Comparison of ENCODE assay signal across 1 cellular context in the genomic region with DNA sequence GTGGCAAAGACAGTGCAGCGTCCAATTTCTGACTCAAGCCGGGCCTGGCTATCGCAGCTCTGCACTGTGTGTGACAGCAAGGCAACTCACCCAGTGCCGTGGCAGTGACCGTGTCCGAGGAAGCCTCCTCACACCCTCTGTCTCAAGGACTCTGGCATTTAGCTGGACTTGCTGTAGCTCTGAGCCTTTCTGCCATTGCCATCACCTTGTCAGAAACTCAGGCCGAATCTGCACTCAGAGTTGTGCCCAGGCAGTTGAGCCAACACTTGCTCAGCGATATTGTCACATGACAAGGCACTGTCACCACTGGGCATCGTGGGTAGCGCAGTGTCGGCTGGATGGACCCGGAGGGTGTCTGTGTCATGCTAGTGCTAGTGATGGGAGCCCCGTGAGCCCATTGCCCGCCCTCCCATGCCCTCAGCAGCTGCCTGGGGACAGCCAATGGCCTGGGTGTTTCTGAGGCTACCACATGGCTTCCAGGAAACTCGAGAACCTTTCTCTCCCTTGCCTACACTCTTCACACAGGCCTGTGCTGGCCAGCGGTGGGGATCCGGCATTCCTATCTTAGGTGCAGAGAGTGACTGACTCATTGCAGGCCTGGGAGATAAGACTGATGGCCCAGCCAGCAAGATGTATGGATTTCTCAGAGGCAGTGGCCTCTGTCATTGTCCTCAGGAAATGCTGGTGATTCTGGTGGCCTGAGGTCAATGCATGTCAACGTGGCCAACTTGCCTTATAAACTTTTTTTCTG.
TF ChIP-seq lines count a peak whose summit lies in the region.

No MANE protein-coding gene starts in this region.

TF ChIP-seq in K562, 482 proteins besides CTCF, POLR2A, EP300 and RAD21 (continued from another document and continues in another):
- TF ChIP-seq, protein P1, sequence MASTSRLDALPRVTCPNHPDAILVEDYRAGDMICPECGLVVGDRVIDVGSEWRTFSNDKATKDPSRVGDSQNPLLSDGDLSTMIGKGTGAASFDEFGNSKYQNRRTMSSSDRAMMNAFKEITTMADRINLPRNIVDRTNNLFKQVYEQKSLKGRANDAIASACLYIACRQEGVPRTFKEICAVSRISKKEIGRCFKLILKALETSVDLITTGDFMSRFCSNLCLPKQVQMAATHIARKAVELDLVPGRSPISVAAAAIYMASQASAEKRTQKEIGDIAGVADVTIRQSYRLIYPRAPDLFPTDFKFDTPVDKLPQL (IDR thresholded peaks at IDR 0.05; ENCODE audit: extremely low read depth, insufficient read length): no peak
- TF ChIP-seq, protein P2, sequence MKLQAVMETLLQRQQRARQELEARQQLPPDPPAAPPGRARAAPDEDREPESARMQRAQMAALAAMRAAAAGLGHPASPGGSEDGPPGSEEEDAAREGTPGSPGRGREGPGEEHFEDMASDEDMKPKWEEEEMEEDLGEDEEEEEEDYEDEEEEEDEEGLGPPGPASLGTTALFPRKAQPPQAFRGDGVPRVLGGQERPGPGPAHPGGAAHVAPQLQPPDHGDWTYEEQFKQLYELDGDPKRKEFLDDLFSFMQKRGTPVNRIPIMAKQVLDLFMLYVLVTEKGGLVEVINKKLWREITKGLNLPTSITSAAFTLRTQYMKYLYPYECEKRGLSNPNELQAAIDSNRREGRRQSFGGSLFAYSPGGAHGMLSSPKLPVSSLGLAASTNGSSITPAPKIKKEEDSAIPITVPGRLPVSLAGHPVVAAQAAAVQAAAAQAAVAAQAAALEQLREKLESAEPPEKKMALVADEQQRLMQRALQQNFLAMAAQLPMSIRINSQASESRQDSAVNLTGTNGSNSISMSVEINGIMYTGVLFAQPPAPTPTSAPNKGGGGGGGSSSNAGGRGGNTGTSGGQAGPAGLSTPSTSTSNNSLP (IDR thresholded peaks at IDR 0.05; ENCODE audit: borderline replicate concordance, low read depth, low read length): 0 out of 2 replicates have a peak, but pooled peaks have one; percentile 67
- TF ChIP-seq GTF2F1 (IDR thresholded peaks at IDR 0.05; ENCODE audit: low read depth, low read length) (no peak), DACH1 (IDR thresholded peaks at IDR 0.05; ENCODE audit: partially characterized antibody) (no peak), PHTF2 (CRISPR knock-in tag; IDR thresholded peaks at IDR 0.05) (no peak), ZNF696 (CRISPR knock-in tag; conservative IDR thresholded peaks at IDR 0.05) (no peak), FOXK2 (conservative IDR thresholded peaks at IDR 0.05 in 1 of 2, IDR thresholded peaks at IDR 0.05 in 1 of 2; ENCODE audit: low read depth in 2 of 2) (no peak), ZFP1 (CRISPR knock-in tag; IDR thresholded peaks at IDR 0.05) (no peak), MCM5 (IDR thresholded peaks at IDR 0.05; ENCODE audit: low read depth) (no peak), ERF (CRISPR knock-in tag; IDR thresholded peaks at IDR 0.05) (peak; percentile 93), SRSF7 (optimal IDR thresholded peaks at IDR 0.05; ENCODE audit: low read depth, low read length) (no peak), ZNF76 (CRISPR knock-in tag; IDR thresholded peaks at IDR 0.05; ENCODE audit: borderline replicate concordance) (peak; percentile 58; the same call in 1 of the 2 replicates), BCOR (IDR thresholded peaks at IDR 0.05) (no peak), NCOA1 (IDR thresholded peaks at IDR 0.05; ENCODE audit: low read depth) (peak; percentile 73; the same call in 1 of the 2 replicates), E2F3 (CRISPR knock-in tag; IDR thresholded peaks at IDR 0.05) (peak; percentile 60; the same call in 1 of the 2 replicates), MCM3 (IDR thresholded peaks at IDR 0.05) (no peak), BMI1 (IDR thresholded peaks at IDR 0.05; ENCODE audit: low read length) (no peak), RUNX1 (IDR thresholded peaks at IDR 0.05; ENCODE audit: low read depth) (0 out of 2 replicates have a peak, but pooled peaks have one; percentile 63), SMAD4 (CRISPR knock-in tag; conservative IDR thresholded peaks at IDR 0.05) (peak; percentile 93), BRCA1 (IDR thresholded peaks at IDR 0.05) (no peak), BRCA1 (CRISPR knock-in tag; IDR thresholded peaks at IDR 0.05) (no peak), HDAC2 (IDR thresholded peaks at IDR 0.05) (peak; percentile 85; the same call in 1 of the 2 replicates), POLR2AphosphoS2 (IDR thresholded peaks at IDR 0.05; ENCODE audit: low read length) (no peak), ZNF146 (CRISPR knock-in tag; IDR thresholded peaks at IDR 0.05; ENCODE audit: unreplicated experiment) (no peak), FOS (IDR thresholded peaks at IDR 0.05; ENCODE audit: extremely low read depth, insufficient read length) (peak; percentile 21), ASH1L (IDR thresholded peaks at IDR 0.05; ENCODE audit: borderline replicate concordance, low read depth, partially characterized antibody) (no peak), ZFP30 (CRISPR knock-in tag; IDR thresholded peaks at IDR 0.05; ENCODE audit: borderline replicate concordance) (no peak), MTA3 (IDR thresholded peaks at IDR 0.05; ENCODE audit: borderline replicate concordance) (peak; percentile 71), TFAM (CRISPR knock-in tag; conservative IDR thresholded peaks at IDR 0.05) (no peak), L3MBTL2 (IDR thresholded peaks at IDR 0.05) (peak; percentile 98), SAFB2 (IDR thresholded peaks at IDR 0.05; ENCODE audit: borderline replicate concordance, low read depth, low read length, severe bottlenecking) (no peak), NFXL1 (CRISPR knock-in tag; IDR thresholded peaks at IDR 0.05) (no peak), TBL1XR1 (IDR thresholded peaks at IDR 0.05; ENCODE audit: low read length in 2 of 2) (peak; percentile 21 to 81; a peak in 1 of 4 replicates), ZNF165 (CRISPR knock-in tag; IDR thresholded peaks at IDR 0.05; ENCODE audit: borderline replicate concordance) (no peak), SPI1 (IDR thresholded peaks at IDR 0.05; ENCODE audit: borderline replicate concordance, low read depth, low read length) (no peak), KLF13 (tag; IDR thresholded peaks at IDR 0.05; ENCODE audit: borderline replicate concordance, low read depth) (no peak), ZNF324 (CRISPR knock-in tag; IDR thresholded peaks at IDR 0.05) (peak; percentile 20; the same call in 1 of the 2 replicates), TEAD2 (tag; IDR thresholded peaks at IDR 0.05) (peak; percentile 59; the same call in 1 of the 2 replicates), KDM2B (CRISPR knock-in tag; IDR thresholded peaks at IDR 0.05) (no peak), SREBF1 (IDR thresholded peaks at IDR 0.05; ENCODE audit: borderline replicate concordance, low read depth, low read length) (no peak), GABPA (tag; conservative IDR thresholded peaks at IDR 0.05; ENCODE audit: low read depth) (0 out of 2 replicates have a peak, but pooled peaks have one; percentile 11), NFE2 (IDR thresholded peaks at IDR 0.05; ENCODE audit: low read depth) (peak; percentile 94), ZKSCAN1 (IDR thresholded peaks at IDR 0.05; ENCODE audit: low read depth, low read length) (0 out of 2 replicates have a peak, but pooled peaks have one; percentile 74), KLF1 (tag; IDR thresholded peaks at IDR 0.05) (0 out of 2 replicates have a peak, but pooled peaks have one; percentile 35), ZNF143 (CRISPR knock-in tag; IDR thresholded peaks at IDR 0.05) (no peak), DDX20 (tag; IDR thresholded peaks at IDR 0.05; ENCODE audit: low read depth) (no peak), HNRNPLL (IDR thresholded peaks at IDR 0.05; ENCODE audit: low read depth, low read length, poor library complexity, severe bottlenecking) (no peak), ZNF354B (CRISPR knock-in tag; IDR thresholded peaks at IDR 0.05) (no peak), SAFB (IDR thresholded peaks at IDR 0.05; ENCODE audit: borderline replicate concordance, low read depth, low read length) (no peak)
- TF ChIP-seq, protein P3, sequence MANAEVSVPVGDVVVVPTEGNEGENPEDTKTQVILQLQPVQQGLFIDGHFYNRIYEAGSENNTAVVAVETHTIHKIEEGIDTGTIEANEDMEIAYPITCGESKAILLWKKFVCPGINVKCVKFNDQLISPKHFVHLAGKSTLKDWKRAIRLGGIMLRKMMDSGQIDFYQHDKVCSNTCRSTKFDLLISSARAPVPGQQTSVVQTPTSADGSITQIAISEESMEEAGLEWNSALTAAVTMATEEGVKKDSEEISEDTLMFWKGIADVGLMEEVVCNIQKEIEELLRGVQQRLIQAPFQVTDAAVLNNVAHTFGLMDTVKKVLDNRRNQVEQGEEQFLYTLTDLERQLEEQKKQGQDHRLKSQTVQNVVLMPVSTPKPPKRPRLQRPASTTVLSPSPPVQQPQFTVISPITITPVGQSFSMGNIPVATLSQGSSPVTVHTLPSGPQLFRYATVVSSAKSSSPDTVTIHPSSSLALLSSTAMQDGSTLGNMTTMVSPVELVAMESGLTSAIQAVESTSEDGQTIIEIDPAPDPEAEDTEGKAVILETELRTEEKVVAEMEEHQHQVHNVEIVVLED (CRISPR knock-in tag; IDR thresholded peaks at IDR 0.05): no peak
- TF ChIP-seq, protein P4, sequence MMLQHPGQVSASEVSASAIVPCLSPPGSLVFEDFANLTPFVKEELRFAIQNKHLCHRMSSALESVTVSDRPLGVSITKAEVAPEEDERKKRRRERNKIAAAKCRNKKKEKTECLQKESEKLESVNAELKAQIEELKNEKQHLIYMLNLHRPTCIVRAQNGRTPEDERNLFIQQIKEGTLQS (IDR thresholded peaks at IDR 0.05): peak; percentile 87
- TF ChIP-seq, protein P4 (CRISPR knock-in tag; conservative IDR thresholded peaks at IDR 0.05): 0 out of 2 replicates have a peak, but pooled peaks have one; percentile 49
- TF ChIP-seq, protein P5, sequence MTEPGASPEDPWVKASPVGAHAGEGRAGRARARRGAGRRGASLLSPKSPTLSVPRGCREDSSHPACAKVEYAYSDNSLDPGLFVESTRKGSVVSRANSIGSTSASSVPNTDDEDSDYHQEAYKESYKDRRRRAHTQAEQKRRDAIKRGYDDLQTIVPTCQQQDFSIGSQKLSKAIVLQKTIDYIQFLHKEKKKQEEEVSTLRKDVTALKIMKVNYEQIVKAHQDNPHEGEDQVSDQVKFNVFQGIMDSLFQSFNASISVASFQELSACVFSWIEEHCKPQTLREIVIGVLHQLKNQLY (CRISPR knock-in tag; conservative IDR thresholded peaks at IDR 0.05): no peak
- TF ChIP-seq, protein P6, sequence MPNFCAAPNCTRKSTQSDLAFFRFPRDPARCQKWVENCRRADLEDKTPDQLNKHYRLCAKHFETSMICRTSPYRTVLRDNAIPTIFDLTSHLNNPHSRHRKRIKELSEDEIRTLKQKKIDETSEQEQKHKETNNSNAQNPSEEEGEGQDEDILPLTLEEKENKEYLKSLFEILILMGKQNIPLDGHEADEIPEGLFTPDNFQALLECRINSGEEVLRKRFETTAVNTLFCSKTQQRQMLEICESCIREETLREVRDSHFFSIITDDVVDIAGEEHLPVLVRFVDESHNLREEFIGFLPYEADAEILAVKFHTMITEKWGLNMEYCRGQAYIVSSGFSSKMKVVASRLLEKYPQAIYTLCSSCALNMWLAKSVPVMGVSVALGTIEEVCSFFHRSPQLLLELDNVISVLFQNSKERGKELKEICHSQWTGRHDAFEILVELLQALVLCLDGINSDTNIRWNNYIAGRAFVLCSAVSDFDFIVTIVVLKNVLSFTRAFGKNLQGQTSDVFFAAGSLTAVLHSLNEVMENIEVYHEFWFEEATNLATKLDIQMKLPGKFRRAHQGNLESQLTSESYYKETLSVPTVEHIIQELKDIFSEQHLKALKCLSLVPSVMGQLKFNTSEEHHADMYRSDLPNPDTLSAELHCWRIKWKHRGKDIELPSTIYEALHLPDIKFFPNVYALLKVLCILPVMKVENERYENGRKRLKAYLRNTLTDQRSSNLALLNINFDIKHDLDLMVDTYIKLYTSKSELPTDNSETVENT (CRISPR knock-in tag; IDR thresholded peaks at IDR 0.05): no peak
- TF ChIP-seq, protein P7, sequence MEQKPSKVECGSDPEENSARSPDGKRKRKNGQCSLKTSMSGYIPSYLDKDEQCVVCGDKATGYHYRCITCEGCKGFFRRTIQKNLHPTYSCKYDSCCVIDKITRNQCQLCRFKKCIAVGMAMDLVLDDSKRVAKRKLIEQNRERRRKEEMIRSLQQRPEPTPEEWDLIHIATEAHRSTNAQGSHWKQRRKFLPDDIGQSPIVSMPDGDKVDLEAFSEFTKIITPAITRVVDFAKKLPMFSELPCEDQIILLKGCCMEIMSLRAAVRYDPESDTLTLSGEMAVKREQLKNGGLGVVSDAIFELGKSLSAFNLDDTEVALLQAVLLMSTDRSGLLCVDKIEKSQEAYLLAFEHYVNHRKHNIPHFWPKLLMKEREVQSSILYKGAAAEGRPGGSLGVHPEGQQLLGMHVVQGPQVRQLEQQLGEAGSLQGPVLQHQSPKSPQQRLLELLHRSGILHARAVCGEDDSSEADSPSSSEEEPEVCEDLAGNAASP (IDR thresholded peaks at IDR 0.05): no peak
- TF ChIP-seq, protein P8, sequence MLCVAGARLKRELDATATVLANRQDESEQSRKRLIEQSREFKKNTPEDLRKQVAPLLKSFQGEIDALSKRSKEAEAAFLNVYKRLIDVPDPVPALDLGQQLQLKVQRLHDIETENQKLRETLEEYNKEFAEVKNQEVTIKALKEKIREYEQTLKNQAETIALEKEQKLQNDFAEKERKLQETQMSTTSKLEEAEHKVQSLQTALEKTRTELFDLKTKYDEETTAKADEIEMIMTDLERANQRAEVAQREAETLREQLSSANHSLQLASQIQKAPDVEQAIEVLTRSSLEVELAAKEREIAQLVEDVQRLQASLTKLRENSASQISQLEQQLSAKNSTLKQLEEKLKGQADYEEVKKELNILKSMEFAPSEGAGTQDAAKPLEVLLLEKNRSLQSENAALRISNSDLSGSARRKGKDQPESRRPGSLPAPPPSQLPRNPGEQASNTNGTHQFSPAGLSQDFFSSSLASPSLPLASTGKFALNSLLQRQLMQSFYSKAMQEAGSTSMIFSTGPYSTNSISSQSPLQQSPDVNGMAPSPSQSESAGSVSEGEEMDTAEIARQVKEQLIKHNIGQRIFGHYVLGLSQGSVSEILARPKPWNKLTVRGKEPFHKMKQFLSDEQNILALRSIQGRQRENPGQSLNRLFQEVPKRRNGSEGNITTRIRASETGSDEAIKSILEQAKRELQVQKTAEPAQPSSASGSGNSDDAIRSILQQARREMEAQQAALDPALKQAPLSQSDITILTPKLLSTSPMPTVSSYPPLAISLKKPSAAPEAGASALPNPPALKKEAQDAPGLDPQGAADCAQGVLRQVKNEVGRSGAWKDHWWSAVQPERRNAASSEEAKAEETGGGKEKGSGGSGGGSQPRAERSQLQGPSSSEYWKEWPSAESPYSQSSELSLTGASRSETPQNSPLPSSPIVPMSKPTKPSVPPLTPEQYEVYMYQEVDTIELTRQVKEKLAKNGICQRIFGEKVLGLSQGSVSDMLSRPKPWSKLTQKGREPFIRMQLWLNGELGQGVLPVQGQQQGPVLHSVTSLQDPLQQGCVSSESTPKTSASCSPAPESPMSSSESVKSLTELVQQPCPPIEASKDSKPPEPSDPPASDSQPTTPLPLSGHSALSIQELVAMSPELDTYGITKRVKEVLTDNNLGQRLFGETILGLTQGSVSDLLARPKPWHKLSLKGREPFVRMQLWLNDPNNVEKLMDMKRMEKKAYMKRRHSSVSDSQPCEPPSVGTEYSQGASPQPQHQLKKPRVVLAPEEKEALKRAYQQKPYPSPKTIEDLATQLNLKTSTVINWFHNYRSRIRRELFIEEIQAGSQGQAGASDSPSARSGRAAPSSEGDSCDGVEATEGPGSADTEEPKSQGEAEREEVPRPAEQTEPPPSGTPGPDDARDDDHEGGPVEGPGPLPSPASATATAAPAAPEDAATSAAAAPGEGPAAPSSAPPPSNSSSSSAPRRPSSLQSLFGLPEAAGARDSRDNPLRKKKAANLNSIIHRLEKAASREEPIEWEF (CRISPR knock-in tag; IDR thresholded peaks at IDR 0.05): peak; percentile 93
